8 cellular contexts compared by ENCODE assay signal in the genomic region with DNA sequence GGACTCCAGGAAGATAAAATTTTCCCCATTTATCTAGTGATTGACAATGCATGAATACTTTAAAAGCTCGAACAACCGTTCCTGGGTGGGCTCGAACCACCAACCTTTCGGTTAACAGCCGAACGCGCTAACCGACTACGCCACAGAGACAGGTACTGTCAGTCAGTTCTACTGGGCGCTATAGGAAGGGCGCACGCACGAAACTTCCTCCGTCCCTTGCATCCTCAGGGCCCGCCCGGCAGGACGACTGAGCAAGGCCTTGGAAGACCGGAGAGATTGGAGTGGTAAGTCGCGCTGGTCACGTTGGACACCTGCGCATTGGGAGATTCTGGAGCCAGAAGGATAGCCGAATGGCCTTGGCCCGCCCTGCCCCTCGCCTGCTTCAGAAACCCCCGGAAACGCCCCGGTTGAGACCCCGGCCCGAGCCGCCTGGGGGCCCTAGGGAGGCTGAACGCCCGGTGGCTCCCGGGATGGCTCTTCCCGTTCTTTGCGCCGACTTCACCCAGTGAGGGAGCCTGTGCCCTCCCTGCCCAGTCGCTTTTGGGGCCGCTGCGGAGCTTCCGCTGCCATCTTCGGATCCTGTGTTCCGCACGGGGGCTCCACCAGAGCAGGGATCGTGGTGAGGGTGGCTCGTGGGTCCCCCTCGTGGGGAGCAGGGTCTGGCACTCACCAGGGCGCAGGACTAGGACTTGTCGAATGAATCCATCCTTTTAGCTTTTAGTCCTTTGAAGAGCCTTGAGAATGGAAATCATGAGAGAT. TPM values are rescaled to one million over a fixed set of nuclear protein-coding genes. Genes with fewer than 3 reads are reported as not detected.
DNase-seq lines count a peak whose midpoint lies in the region; ATAC-seq and TF ChIP-seq lines count a peak whose summit lies in the region.
"Not testable (repeated sequence)": the region's sequence is repeated elsewhere in the genome, so short reads cannot be mapped to it uniquely, and the experiment has no call there.

No MANE protein-coding gene starts in this region.

- TF ChIP-seq CTCF in C4-2B (conservative IDR thresholded peaks at IDR 0.05): peak; percentile 21
- TF ChIP-seq CTCF in OCI-LY7 (conservative IDR thresholded peaks at IDR 0.05; ENCODE audit: low read length): peak; percentile 37; the same call in 1 of the 2 replicates
- peak; percentile 34 for TF ChIP-seq CTCF in brain microvascular endothelial cell (IDR thresholded peaks at IDR 0.05; ENCODE audit: low read depth, low read length, missing control alignments)
- TF ChIP-seq CTCF in neural progenitor cell (IDR thresholded peaks at IDR 0.05): peak; percentile 46

- H3K4me2 ChIP-seq in OCI-LY7 (ENCODE audit: low read length) (peak overlapping the region; percentile 56; the same call in 1 of the 2 replicates), neural progenitor cell (peak overlapping the region; percentile 75)

- not testable (repeated sequence) for H2AFZ ChIP-seq in OCI-LY7 (ENCODE audit: low read length)
- H2AFZ ChIP-seq in neural progenitor cell (replicated peaks): peak overlapping the region; percentile 34

- not testable (repeated sequence) for H3F3A ChIP-seq in neural progenitor cell (ENCODE audit: low read depth)

- not testable (repeated sequence) for H3K36me3 ChIP-seq in OCI-LY7 (ENCODE audit: insufficient read depth, low read length); brain microvascular endothelial cell (replicated peaks); neural progenitor cell

- not testable (repeated sequence) for H3K27me3 ChIP-seq in brain microvascular endothelial cell (replicated peaks); right cardiac atrium (ENCODE audit: control insufficient read depth, insufficient read depth); neural progenitor cell

- H3K4me1 Mint-ChIP-seq in neural progenitor cell: not testable (repeated sequence)

- H3K9me3 ChIP-seq in OCI-LY7 (ENCODE audit: low read length); right cardiac atrium (ENCODE audit: control insufficient read depth, low read length); neural progenitor cell (ENCODE audit: low read depth): not testable (repeated sequence)

- ATAC-seq in right cardiac atrium: not testable (repeated sequence)

- POLR2A ChIA-PET in OCI-LY7 (lab: Charles Lee): not testable (repeated sequence)

- peak; percentile 82 for DNase-seq in HK-2 (ENCODE audit: unreplicated experiment)
- peak; percentile 29 for DNase-seq in OCI-LY7 (ENCODE audit: low spot score)
- DNase-seq in activated CD4-positive, alpha-beta T cell treated with anti-CD3 and anti-CD28 coated beads, Interleukin-2, amount 50 U/mL, for 4 hours: peak; percentile 74 to 79
- DNase-seq in brain microvascular endothelial cell: peak; percentile 53
- DNase-seq in right cardiac atrium: peak; percentile 34 to 82 (median 69)
- DNase-seq in neural progenitor cell (ENCODE audit: low spot score): peak; percentile 63
- peak; percentile 45 for DNase-seq in stimulated activated CD8-positive, alpha-beta memory T cell treated with anti-CD3 and anti-CD28 coated beads, Interleukin-12 subunit alpha, Interleukin-12 subunit beta, amount 100 ng/mL, for 1 hour (ENCODE audit: low read depth)

- not testable (repeated sequence) for H3K27ac ChIP-seq in C4-2B; OCI-LY7 (ENCODE audit: low read depth, low read length, poor library complexity, severe bottlenecking); brain microvascular endothelial cell; right cardiac atrium (ENCODE audit: low read length)
- H3K27ac ChIP-seq in neural progenitor cell: peak overlapping the region; percentile 37

- not testable (repeated sequence) for H3K9me2 ChIP-seq in OCI-LY7 (ENCODE audit: insufficient read depth, low read length)

- H3K79me2 ChIP-seq in OCI-LY7 (ENCODE audit: insufficient read depth, low read depth, low read length); neural progenitor cell (ENCODE audit: low read depth): not testable (repeated sequence)

- H3K9ac ChIP-seq in neural progenitor cell: not testable (repeated sequence)

- not testable (repeated sequence) for H3K9me3 Mint-ChIP-seq in neural progenitor cell

- H3K36me3 Mint-ChIP-seq in neural progenitor cell: not testable (repeated sequence)

- peak overlapping the region; percentile 87 for H3K4me3 Mint-ChIP-seq in neural progenitor cell

- CTCF ChIA-PET in OCI-LY7 (lab: Charles Lee; ENCODE audit: unreplicated experiment): not testable (repeated sequence)

- BruUV-seq in OCI-LY7 (replicated peaks; lab: Mats Ljungman, UMichigan): not testable (repeated sequence)

- H3K4me1 ChIP-seq in OCI-LY7 (ENCODE audit: insufficient read depth, low read length, poor library complexity, severe bottlenecking); right cardiac atrium (ENCODE audit: control insufficient read depth, insufficient read depth, low read length); neural progenitor cell: not testable (repeated sequence)

- not testable (repeated sequence) for H3K27me3 Mint-ChIP-seq in neural progenitor cell (ENCODE audit: insufficient read depth, low read depth)

- H4K20me1 ChIP-seq in OCI-LY7 (ENCODE audit: insufficient read depth, low read length); neural progenitor cell (ENCODE audit: low read depth): not testable (repeated sequence)

- peak overlapping the region; percentile 98 for H3K27ac Mint-ChIP-seq in neural progenitor cell

- intact Hi-C loops in OCI-LY7 (cut with micrococcal nuclease; ENCODE audit: unreplicated experiment); right cardiac atrium (cut with DNase I): not testable (repeated sequence)

- in situ Hi-C loops in brain microvascular endothelial cell (cut with HindIII; ENCODE audit: low pct_ligation_motif_present, low sequenced_read_pairs): not testable (repeated sequence)

- WGBS in right cardiac atrium: 1% methylated on average over 48 of the region's 49 CpGs

- peak overlapping the region; percentile 44 for H3K4me3 ChIP-seq in OCI-LY7 (ENCODE audit: low read depth, low read length, poor library complexity, severe bottlenecking)
- H3K4me3 ChIP-seq in brain microvascular endothelial cell (ENCODE audit: low read depth, low read length): peak overlapping the region; percentile 48
- peak overlapping the region; percentile 39 for H3K4me3 ChIP-seq in right cardiac atrium (ENCODE audit: low read length)
- peak overlapping the region; percentile 62 for H3K4me3 ChIP-seq in neural progenitor cell

RNA-seq across cellular contexts. Expression of a gene that starts 45.2 kb away (rescaled TPM):
- not detected in 2 replicates for total RNA-seq in OCI-LY7 (2014; rRNA removed; shearing (Covaris generic))
- total RNA-seq in OCI-LY7 (2022) (not detected in 2 replicates), right cardiac atrium (not detected), neural progenitor cell (ENCODE audit: low replicate concordance) (not detected in 2 replicates)
- not detected for polyA plus RNA-seq in right cardiac atrium

Comparison
In these comparisons a context has a peak if more than half of its experiments do, and no peak if none do; other contexts are left out.
1. DNase-seq: peak in every context shown above with its lines; median percentile 82 in HK-2; 76 in activated CD4-positive, alpha-beta T cell treated with anti-CD3 and anti-CD28 coated beads, Interleukin-2, amount 50 U/mL, for 4 hours; 69 in right cardiac atrium; 63 in neural progenitor cell; 53 in brain microvascular endothelial cell; 45 in stimulated activated CD8-positive, alpha-beta memory T cell treated with anti-CD3 and anti-CD28 coated beads, Interleukin-12 subunit alpha, Interleukin-12 subunit beta, amount 100 ng/mL, for 1 hour; 29 in OCI-LY7.